7 cellular contexts compared by ENCODE assay signal in genomic region chr2:135741043-135741394, GRCh38. TPM values are rescaled to one million over a fixed set of nuclear protein-coding genes. Genes with fewer than 3 reads are reported as not detected.
A peak's percentile ranks its signal among the peaks of the same experiment; 100 is the strongest.
DNase-seq lines count a peak whose midpoint lies in the region; ATAC-seq and TF ChIP-seq lines count a peak whose summit lies in the region.

No MANE protein-coding gene starts in this region.

- no peak for TF ChIP-seq POLR2A in adrenal gland (IDR thresholded peaks at IDR 0.05)
- TF ChIP-seq POLR2A in GM18505 (IDR thresholded peaks at IDR 0.05; ENCODE audit: borderline replicate concordance, extremely low read depth, insufficient read depth, insufficient read length): no peak

- no peak overlapping the region for H4K91ac ChIP-seq in mesenchymal stem cell (ENCODE audit: low read length)

- no peak overlapping the region for H3K23ac ChIP-seq in mesenchymal stem cell (ENCODE audit: low read length in 2 of 2)

- no peak overlapping the region for H3K14ac ChIP-seq in mesenchymal stem cell (ENCODE audit: low read length in 2 of 2)

- H2BK15ac ChIP-seq in mesenchymal stem cell (ENCODE audit: low read depth, poor library complexity, severe bottlenecking): no peak overlapping the region

- H3K9me3 ChIP-seq in MG63: 0 out of 2 replicates have a peak, but pooled peaks cover 3% of the 10 kb centered on the region
- no peaks in the 10 kb centered on the region for H3K9me3 ChIP-seq in adrenal gland (replicated peaks in 1 of 3)
- H3K9me3 ChIP-seq in mesenchymal stem cell (ENCODE audit: control insufficient read depth, low read length): no peaks in the 10 kb centered on the region
- no peaks in the 10 kb centered on the region for H3K9me3 ChIP-seq in subcutaneous abdominal adipose tissue (ENCODE audit: control insufficient read depth in 5 of 5, low read length in 5 of 5)

- WGBS in adrenal gland, 4 donors: 76 to 85% (median 80%) methylated on average over 11 of the region's 11 CpGs
- WGBS in mesenchymal stem cell: 92% methylated on average over 11 of the region's 11 CpGs

- peak overlapping the region in 1 of 2 experiments; percentile 85 for H3K4ac ChIP-seq in mesenchymal stem cell (ENCODE audit: low read depth in 1 of 2, low read length in 2 of 2)

- no peak overlapping the region for H3K9ac ChIP-seq in mesenchymal stem cell (ENCODE audit: low read length)
- no peak overlapping the region for H3K9ac ChIP-seq in subcutaneous abdominal adipose tissue (ENCODE audit: low read length in 5 of 5)

- H3K27ac ChIP-seq in adrenal gland: peak overlapping the region in 3 of 5 donors; percentile 99 to 100 (median 100)
- H3K27ac ChIP-seq in mesenchymal stem cell (ENCODE audit: low read length, poor library complexity, severe bottlenecking): no peak overlapping the region
- H3K27ac ChIP-seq in subcutaneous abdominal adipose tissue (ENCODE audit: low read depth, low read length): no peak overlapping the region

- H2BK12ac ChIP-seq in mesenchymal stem cell (ENCODE audit: low read length in 2 of 2): no peak overlapping the region

- no peak overlapping the region for H2BK5ac ChIP-seq in mesenchymal stem cell (ENCODE audit: low read depth, low read length, poor library complexity, severe bottlenecking)

- no peaks in the 10 kb centered on the region for H3K27me3 ChIP-seq in MG63
- H3K27me3 ChIP-seq in adrenal gland: no peaks in the 10 kb centered on the region
- H3K27me3 ChIP-seq in mesenchymal stem cell (ENCODE audit: control insufficient read depth in 1 of 2, insufficient read depth in 1 of 2, low read length in 2 of 2): no peaks in the 10 kb centered on the region
- H3K27me3 ChIP-seq in subcutaneous abdominal adipose tissue (ENCODE audit: control insufficient read depth in 5 of 5, insufficient read depth in 4 of 5, low read length in 5 of 5): no peaks in the 10 kb centered on the region

- H3K36me3 ChIP-seq in MG63 (peaks cover 17% of the 10 kb centered on the region), adrenal gland (replicated peaks in 1 of 2) (no peaks in the 10 kb centered on the region), mesenchymal stem cell (ENCODE audit: control insufficient read depth in 1 of 2, insufficient read depth in 2 of 2, low read depth in 1 of 2, low read length in 2 of 2) (peaks cover 0 to 4% of the 10 kb centered on the region in 2 experiments), subcutaneous abdominal adipose tissue (ENCODE audit: control insufficient read depth in 5 of 5, insufficient read depth in 5 of 5, low read length in 5 of 5) (no peaks in the 10 kb centered on the region)

- H4K8ac ChIP-seq in mesenchymal stem cell (ENCODE audit: low read length): peak overlapping the region; percentile 89

- H3K4me3 ChIP-seq in MG63 (peak overlapping the region; percentile 89; the same call in 1 of the 2 replicates), adrenal gland (no peak overlapping the region), mesenchymal stem cell (ENCODE audit: insufficient read depth in 1 of 2, low read depth in 1 of 2, low read length in 2 of 2) (peak overlapping the region in 1 of 2 experiments; percentile 91), subcutaneous abdominal adipose tissue (ENCODE audit: low read depth in 1 of 5, low read length in 5 of 5) (peak overlapping the region; percentile 60 to 94 (median 92))

- H2AK5ac ChIP-seq in mesenchymal stem cell (ENCODE audit: low read length, severe bottlenecking): no peak overlapping the region

- DNase-seq in MG63 (no peak), adrenal gland (peak in 1 of 7 donors; percentile 26), mesenchymal stem cell (no peak), DMS 273 (lab: John Stamatoyannopoulos, UW; ENCODE audit: unreplicated experiment) (no peak)

- intact Hi-C loops in adrenal gland (cut with DNase I): no loop called here

- peak overlapping the region; percentile 11 for H2BK120ac ChIP-seq in mesenchymal stem cell (ENCODE audit: low read depth, low read length)

- peaks cover 5 to 31% of the 10 kb centered on the region in 2 donors for H3K4me1 ChIP-seq in adrenal gland (replicated peaks in 1 of 2)
- H3K4me1 ChIP-seq in mesenchymal stem cell (ENCODE audit: control insufficient read depth, insufficient read depth, low read depth, low read length): peaks cover 5% of the 10 kb centered on the region
- peaks cover 2 to 28% (median 24%) of the 10 kb centered on the region in 5 donors for H3K4me1 ChIP-seq in subcutaneous abdominal adipose tissue (ENCODE audit: control insufficient read depth in 5 of 5, insufficient read depth in 5 of 5, low read length in 5 of 5)

- no peak overlapping the region for H3K4me2 ChIP-seq in mesenchymal stem cell (ENCODE audit: low read length, poor library complexity, severe bottlenecking)

- ATAC-seq in GM18505 (IDR thresholded peaks at IDR 0.05; ENCODE audit: unreplicated experiment) (no peak), GM18520 (IDR thresholded peaks at IDR 0.05; ENCODE audit: unreplicated experiment) (no peak)

- H2AFZ ChIP-seq in mesenchymal stem cell (ENCODE audit: low read depth, low read length): peak overlapping the region; percentile 97

- H3K18ac ChIP-seq in mesenchymal stem cell (ENCODE audit: low read depth in 1 of 2, low read length in 2 of 2): no peak overlapping the region

- TF ChIP-seq CTCF in adrenal gland (IDR thresholded peaks at IDR 0.05): no peak

- H3K79me1 ChIP-seq in mesenchymal stem cell (replicated peaks; ENCODE audit: low read length, poor library complexity, severe bottlenecking): no peaks in the 10 kb centered on the region

RNA-seq across cellular contexts. Expression of gene UBXN4, which starts 0.6 kb away (rescaled TPM):
- 46.3 and 63.0 TPM in 2 replicates for total RNA-seq in MG63 (2014; rRNA removed; shearing (Covaris generic); ENCODE audit: low replicate concordance)
- total RNA-seq in adrenal gland: 100 to 1,000 TPM in 4 of 8 donors, 10 to 100 TPM in 4; 50.0 to 115 (median 96.3) TPM
- 100 to 1,000 TPM in 1 of 3 donors, 10 to 100 TPM in 2; 51.5 to 145 (median 53.9) TPM for polyA plus RNA-seq in adrenal gland
- polyA plus RNA-seq in mesenchymal stem cell (2013, experiment 1 of 2): 70.6 TPM
- polyA plus RNA-seq in mesenchymal stem cell (2013, experiment 2 of 2): 71.3 TPM

Comparison
In these comparisons a context has a peak if more than half of its experiments do, and no peak if none do; other contexts are left out.
1. H3K4me3 ChIP-seq: peak in MG63 (single experiment) and subcutaneous abdominal adipose tissue (5 of 5); none in adrenal gland (0 of 4).
2. H3K27ac ChIP-seq: peak in adrenal gland (3 of 5); none in mesenchymal stem cell (single experiment) and subcutaneous abdominal adipose tissue (single experiment).